In the genomic region with DNA sequence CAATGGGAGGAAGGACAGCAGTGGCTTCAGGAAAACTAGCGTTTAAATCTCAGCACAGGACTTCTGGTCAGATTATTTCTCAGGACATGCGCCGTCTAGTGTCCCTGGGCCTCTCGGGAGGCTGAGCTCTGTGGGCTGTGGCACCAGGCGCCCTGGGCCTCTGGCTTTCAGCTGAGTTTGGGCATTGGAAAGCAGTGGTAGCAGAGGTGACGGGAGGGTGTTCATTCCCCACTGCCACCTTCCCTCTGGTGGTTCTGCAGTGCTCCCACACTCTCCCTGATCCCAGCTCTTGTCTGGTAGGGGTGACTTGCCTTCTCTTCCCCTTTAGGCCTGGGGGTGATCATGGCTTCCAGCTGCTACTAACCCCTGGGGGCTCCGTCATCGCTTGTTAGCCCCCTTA, we compare ENCODE assay signal across 7 cellular contexts.
"Had no signal": no experiment of that assay in that cellular context is flagged by ENCODE, and none has a peak within 500 bp of the region (broad histone marks: within the 10 kb centered on the region; RNA-seq: fewer than 3 reads in every experiment).

No MANE protein-coding gene starts in this region.

- H3K9me3 Mint-ChIP-seq: GM23338, H9 had no signal

- H3K27ac Mint-ChIP-seq: GM23338 had no signal

- H3K4me3 Mint-ChIP-seq: GM23338, H9 had no signal

- H3K27ac ChIP-seq: HL-60 had no signal

- H3K4me2 ChIP-seq: GM23338 had no signal

- H2AFZ ChIP-seq: GM23338 had no signal

- FAIRE-seq: H1, H54 had no signal

- DNase-seq: H9, HCEC 1CT, IMR-90 had no signal

- ATAC-seq: GM23338 had no signal

- H3K4me3 ChIP-seq: GM23338 had no signal
